Comparison of ENCODE assay signal across 27 cellular contexts in the genomic region with DNA sequence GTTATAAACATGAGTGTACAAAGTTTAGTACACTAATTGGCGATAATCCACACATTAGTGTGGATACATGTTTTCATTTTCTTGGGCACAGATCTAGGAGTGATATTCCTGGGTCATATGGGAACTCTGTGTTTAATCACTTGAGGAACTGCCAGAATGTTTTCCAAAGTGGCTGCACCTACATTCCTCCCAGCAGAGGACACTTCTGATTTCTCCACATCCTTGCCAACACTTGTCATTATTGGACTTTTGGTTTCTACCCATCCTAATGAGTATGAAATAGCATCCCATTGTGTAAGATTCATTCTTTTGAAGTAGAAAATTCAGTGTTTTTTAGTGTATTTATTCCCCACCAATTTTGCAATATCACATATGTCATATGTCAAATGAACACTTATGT. TPM values are rescaled to one million over a fixed set of nuclear protein-coding genes. Genes with fewer than 3 reads are reported as not detected.
A peak's percentile ranks its signal among the peaks of the same experiment; 100 is the strongest.
DNase-seq lines count a peak whose midpoint lies in the region; ATAC-seq, FAIRE-seq and TF ChIP-seq lines count a peak whose summit lies in the region.
"Had no signal": no experiment of that assay in that cellular context is flagged by ENCODE, and none has a peak within 500 bp of the region (broad histone marks: within the 10 kb centered on the region; RNA-seq: fewer than 3 reads in every experiment).

No MANE protein-coding gene starts in this region.

- no peaks in the 10 kb centered on the region for H3K36me3 ChIP-seq in HCT116 (ENCODE audit: control insufficient read depth in 1 of 2, insufficient read depth in 2 of 2, low read length in 2 of 2)
- H3K36me3 ChIP-seq in PC-3 (ENCODE audit: low read depth, low read length), result no peaks in the 10 kb centered on the region
- H3K36me3 ChIP-seq: BE2C, BLaER1 had no signal

- H3K4me3 ChIP-seq in HCT116 (replicated peaks in 1 of 2; ENCODE audit: low read depth in 1 of 2, low read length in 2 of 2), result no peak overlapping the region
- H3K4me3 ChIP-seq in PC-3 (ENCODE audit: low read length), result no peak overlapping the region
- H3K4me3 ChIP-seq: BLaER1, GM12878 had no signal

- no peak for FAIRE-seq in urothelium cell line (lab: Jason Lieb, UNC)
- FAIRE-seq: GM12878, GM12892, GM18507 had no signal

- H3K79me2 ChIP-seq in HCT116 (ENCODE audit: insufficient read depth, low read length) (no peaks in the 10 kb centered on the region), PC-3 (ENCODE audit: low read length) (no peaks in the 10 kb centered on the region)

- H3K9ac ChIP-seq in HCT116 (ENCODE audit: low read length) (no peak overlapping the region), PC-3 (ENCODE audit: low read length) (no peak overlapping the region)
- H3K9ac ChIP-seq: BLaER1 had no signal

- intact Hi-C loops in HCT116 (cut with micrococcal nuclease), result no loop called here
- intact Hi-C loops in PC-3 (cut with micrococcal nuclease), result no loop called here

- no peak overlapping the region for H2AFZ ChIP-seq in HCT116 (ENCODE audit: low read depth, low read length, poor library complexity, severe bottlenecking)
- no peak overlapping the region for H2AFZ ChIP-seq in PC-3 (ENCODE audit: low read length)

- H3K27ac ChIP-seq in HCT116 (ENCODE audit: low read depth, low read length) (no peak overlapping the region), foreskin keratinocyte (no peak overlapping the region), PC-3 (ENCODE audit: low read length) (no peak overlapping the region)
- H3K27ac ChIP-seq: BLaER1 had no signal

- H3K9me3 ChIP-seq in HCT116 (ENCODE audit: control insufficient read depth in 1 of 2, insufficient read depth in 1 of 2, low read depth in 1 of 2, low read length in 2 of 2) (no peaks in the 10 kb centered on the region), PC-3 (ENCODE audit: low read length) (no peaks in the 10 kb centered on the region)
- H3K9me3 ChIP-seq: BE2C, BLaER1 had no signal

- no peak overlapping the region for H3K27ac Mint-ChIP-seq in HFFc6
- H3K27ac Mint-ChIP-seq: CD14-positive monocyte; CD4-positive, alpha-beta memory T cell; CD4-positive, CD25-positive, alpha-beta regulatory T cell; CD8-positive, alpha-beta memory T cell had no signal

- no peak for TF ChIP-seq RAD21 in HCT116 (IDR thresholded peaks at IDR 0.05; ENCODE audit: low read depth)

- ATAC-seq in HCT116, result no peak
- no peak for ATAC-seq in foreskin keratinocyte
- no peak for ATAC-seq in PC-3
- ATAC-seq: GM12878 had no signal

- H3K4me3 Mint-ChIP-seq in HFFc6, result no peak overlapping the region
- H3K4me3 Mint-ChIP-seq: CD14-positive monocyte; CD4-positive, alpha-beta memory T cell; CD4-positive, CD25-positive, alpha-beta regulatory T cell; CD8-positive, alpha-beta memory T cell had no signal

- H4K20me1 ChIP-seq in HCT116 (ENCODE audit: insufficient read depth), result no peaks in the 10 kb centered on the region
- no peaks in the 10 kb centered on the region for H4K20me1 ChIP-seq in PC-3 (ENCODE audit: low read length)
- H4K20me1 ChIP-seq: BLaER1 had no signal

- H3F3A ChIP-seq in PC-3 (ENCODE audit: low read length, unreplicated experiment), result no peaks in the 10 kb centered on the region

- H3K9me3 Mint-ChIP-seq in HFFc6, result no peaks in the 10 kb centered on the region
- H3K9me3 Mint-ChIP-seq: CD4-positive, alpha-beta memory T cell; CD4-positive, CD25-positive, alpha-beta regulatory T cell; CD8-positive, alpha-beta memory T cell had no signal

- H3K4me1 Mint-ChIP-seq in HFFc6 (ENCODE audit: low read depth), result no peaks in the 10 kb centered on the region
- H3K4me1 Mint-ChIP-seq: CD14-positive monocyte; CD4-positive, alpha-beta memory T cell; CD4-positive, CD25-positive, alpha-beta regulatory T cell; CD8-positive, alpha-beta memory T cell had no signal

- peaks cover 5 to 14% of the 10 kb centered on the region in 2 experiments; a peak in 3 of 4 replicates for H3K4me1 ChIP-seq in HCT116 (ENCODE audit: control insufficient read depth in 1 of 2, insufficient read depth in 2 of 2, low read length in 2 of 2)
- H3K4me1 ChIP-seq in foreskin keratinocyte, result no peaks in the 10 kb centered on the region
- H3K4me1 ChIP-seq in PC-3 (ENCODE audit: insufficient read depth, low read length), result no peaks in the 10 kb centered on the region
- H3K4me1 ChIP-seq: BE2C, BLaER1 had no signal

- no peaks in the 10 kb centered on the region for H3K27me3 ChIP-seq in HCT116 (ENCODE audit: insufficient read depth, low read length)
- peaks cover 11% of the 10 kb centered on the region for H3K27me3 ChIP-seq in foreskin keratinocyte
- H3K27me3 ChIP-seq in PC-3 (ENCODE audit: low read length), result no peaks in the 10 kb centered on the region
- H3K27me3 ChIP-seq: BLaER1 had no signal

- H3K27me3 Mint-ChIP-seq in HFFc6 (ENCODE audit: insufficient read depth), result peaks cover 7% of the 10 kb centered on the region

- POLR2A ChIA-PET in HCT116 (lab: Charles Lee), result no interaction called here
- POLR2A ChIA-PET in PC-3 (lab: Charles Lee; ENCODE audit: unreplicated experiment), result no interaction called here

- BruUV-seq in HCT116 (replicated peaks; lab: Mats Ljungman, UMichigan), result no TSS peak
- BruUV-seq in PC-3 (replicated peaks; lab: Mats Ljungman, UMichigan), result no TSS peak

- H3K4me2 ChIP-seq in HCT116 (ENCODE audit: low read length) (no peak overlapping the region), PC-3 (ENCODE audit: low read length) (no peak overlapping the region)
- H3K4me2 ChIP-seq: BLaER1 had no signal

- RAD21 ChIA-PET in HCT116 (lab: Charles Lee; ENCODE audit: low non-redundant PET in 1 of 2, low total read pairs in 2 of 2, uncharacterized antibody in 2 of 2, unreplicated experiment in 2 of 2), result no interaction called here

- DNase-seq in HCT116 (ENCODE audit: low read depth, low spot score), result no peak
- no peak for DNase-seq in HFFc6
- DNase-seq in foreskin keratinocyte, result no peak
- no peak for DNase-seq in PC-3
- no peak for DNase-seq in urothelium cell line (ENCODE audit: low spot score)
- DNase-seq: 8988T; ACHN; BE2C; C1 segment of cervical spinal cord; CD4-positive, alpha-beta memory T cell; CD4-positive, CD25-positive, alpha-beta regulatory T cell; CD8-positive, alpha-beta memory T cell; COR-L47; DMS 273 treated with DMSO at 0.1 percent for 48 hours; DMS153; DMS53; DMS79; DND-41; EL; GDM1 had no signal

- no peaks in the 10 kb centered on the region for H3K36me3 Mint-ChIP-seq in HFFc6 (ENCODE audit: low read depth)
- H3K36me3 Mint-ChIP-seq: CD14-positive monocyte; CD4-positive, alpha-beta memory T cell; CD4-positive, CD25-positive, alpha-beta regulatory T cell had no signal

- peak in 2 of 3 experiments; percentile 7 to 16; a peak in 1 of 6 replicates for TF ChIP-seq CTCF in HCT116 (IDR thresholded peaks at IDR 0.05 in 2 of 3, conservative IDR thresholded peaks at IDR 0.05 in 1 of 3; ENCODE audit: borderline replicate concordance in 1 of 3, insufficient read depth in 1 of 3, low read depth in 2 of 3, low read length in 2 of 3)
- peak; percentile 27; the same call in 1 of the 2 replicates for TF ChIP-seq CTCF in HFFc6 (IDR thresholded peaks at IDR 0.05)
- peak; percentile 1 for TF ChIP-seq CTCF in foreskin keratinocyte (conservative IDR thresholded peaks at IDR 0.05)
- no peak for TF ChIP-seq CTCF in PC-3 (conservative IDR thresholded peaks at IDR 0.05; ENCODE audit: low read depth, low read length)

- TF ChIP-seq POLR2A in HCT116 (IDR thresholded peaks at IDR 0.05; ENCODE audit: borderline replicate concordance, extremely low read depth, insufficient read depth, insufficient read length), result no peak

- CTCF ChIA-PET in HCT116 (lab: Charles Lee), result no interaction called here
- CTCF ChIA-PET in PC-3 (lab: Charles Lee), result no interaction called here

- H3K9me2 ChIP-seq in HCT116 (ENCODE audit: insufficient read depth), result no peaks in the 10 kb centered on the region
- no peaks in the 10 kb centered on the region for H3K9me2 ChIP-seq in PC-3 (replicated peaks; ENCODE audit: low read length)

TF ChIP-seq in HCT116, 20 proteins besides CTCF, POLR2A, EP300 and RAD21:
- TF ChIP-seq CEBPB (IDR thresholded peaks at IDR 0.05; ENCODE audit: low read depth), result no peak
- no peak for TF ChIP-seq EGR1 (IDR thresholded peaks at IDR 0.05; ENCODE audit: low read depth)
- no peak for TF ChIP-seq TCF7L2 (IDR thresholded peaks at IDR 0.05; ENCODE audit: borderline replicate concordance, extremely low read depth, insufficient read depth, insufficient read length)
- no peak for TF ChIP-seq FOSL1 (IDR thresholded peaks at IDR 0.05; ENCODE audit: low read depth)
- no peak for TF ChIP-seq CBX3 (IDR thresholded peaks at IDR 0.05; ENCODE audit: low read depth)
- TF ChIP-seq ZNF274 (IDR thresholded peaks at IDR 0.05; ENCODE audit: low read depth, low read length), result no peak
- TF ChIP-seq SRF (IDR thresholded peaks at IDR 0.05; ENCODE audit: low read depth), result no peak
- no peak for TF ChIP-seq SP1 (IDR thresholded peaks at IDR 0.05; ENCODE audit: low read depth)
- TF ChIP-seq, protein P1, sequence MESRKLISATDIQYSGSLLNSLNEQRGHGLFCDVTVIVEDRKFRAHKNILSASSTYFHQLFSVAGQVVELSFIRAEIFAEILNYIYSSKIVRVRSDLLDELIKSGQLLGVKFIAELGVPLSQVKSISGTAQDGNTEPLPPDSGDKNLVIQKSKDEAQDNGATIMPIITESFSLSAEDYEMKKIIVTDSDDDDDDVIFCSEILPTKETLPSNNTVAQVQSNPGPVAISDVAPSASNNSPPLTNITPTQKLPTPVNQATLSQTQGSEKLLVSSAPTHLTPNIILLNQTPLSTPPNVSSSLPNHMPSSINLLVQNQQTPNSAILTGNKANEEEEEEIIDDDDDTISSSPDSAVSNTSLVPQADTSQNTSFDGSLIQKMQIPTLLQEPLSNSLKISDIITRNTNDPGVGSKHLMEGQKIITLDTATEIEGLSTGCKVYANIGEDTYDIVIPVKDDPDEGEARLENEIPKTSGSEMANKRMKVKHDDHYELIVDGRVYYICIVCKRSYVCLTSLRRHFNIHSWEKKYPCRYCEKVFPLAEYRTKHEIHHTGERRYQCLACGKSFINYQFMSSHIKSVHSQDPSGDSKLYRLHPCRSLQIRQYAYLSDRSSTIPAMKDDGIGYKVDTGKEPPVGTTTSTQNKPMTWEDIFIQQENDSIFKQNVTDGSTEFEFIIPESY (IDR thresholded peaks at IDR 0.05; ENCODE audit: extremely low read depth, insufficient replicate concordance, low read length), result no peak
- TF ChIP-seq, protein P2, sequence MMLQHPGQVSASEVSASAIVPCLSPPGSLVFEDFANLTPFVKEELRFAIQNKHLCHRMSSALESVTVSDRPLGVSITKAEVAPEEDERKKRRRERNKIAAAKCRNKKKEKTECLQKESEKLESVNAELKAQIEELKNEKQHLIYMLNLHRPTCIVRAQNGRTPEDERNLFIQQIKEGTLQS (IDR thresholded peaks at IDR 0.05), result no peak
- no peak for TF ChIP-seq JUND (IDR thresholded peaks at IDR 0.05)
- no peak for TF ChIP-seq YY1 (IDR thresholded peaks at IDR 0.05; ENCODE audit: extremely low read depth, insufficient replicate concordance, low read depth, low read length)

RNA-seq across cellular contexts. Expression of a gene that starts 53.6 kb away (rescaled TPM):
- total RNA-seq in HCT116 (2021; ENCODE audit: unreplicated experiment), result 3.6 TPM
- polyA plus RNA-seq in HCT116 (2012), result 4.2 and 5.2 TPM in 2 replicates
- not detected for total RNA-seq in HFFc6 (2021; fragmentation: NEBNext Ultra II Directional; extraction: Animal tissue kit (Norgen Biotek cat#: 25700))
- total RNA-seq in foreskin keratinocyte, result 0.28 and 0.41 TPM in 2 replicates
- polyA plus RNA-seq in foreskin keratinocyte, result 0.22 and 0.31 TPM in 2 replicates
- total RNA-seq in PC-3 (2014; rRNA removed), result 0.33 TPM in 1 of 2 replicates, not detected in the other
- total RNA-seq: A673; CD4-positive, CD25-positive, alpha-beta regulatory T cell; G401; GM12878 had no signal
